23 cellular contexts compared by ENCODE assay signal in genomic region chr20:4922186-4922585, GRCh38.
A peak's percentile ranks its signal among the peaks of the same experiment; 100 is the strongest.
DNase-seq lines count a peak whose midpoint lies in the region; ATAC-seq, FAIRE-seq and TF ChIP-seq lines count a peak whose summit lies in the region.
"Had no signal": no experiment of that assay in that cellular context is flagged by ENCODE, and none has a peak within 500 bp of the region (broad histone marks: within the 10 kb centered on the region; RNA-seq: fewer than 3 reads in every experiment).

No MANE protein-coding gene starts in this region.

- 0 out of 2 replicates have a peak overlapping the region, but pooled peaks have one; percentile 48 for H3K27ac Mint-ChIP-seq in GM23338
- peak overlapping the region; percentile 82 for H3K27ac Mint-ChIP-seq in activated T-helper 17 cell treated with anti-CD3 and anti-CD28 coated beads, Interleukin-2, amount 50 U/mL, for 72 hours
- H3K27ac Mint-ChIP-seq in neural crest cell (ENCODE audit: unreplicated experiment) = peak overlapping the region; percentile 87
- H3K27ac Mint-ChIP-seq: B cell had no signal

- H3K36me3 ChIP-seq in GM23338 (ENCODE audit: insufficient read depth) (no peaks in the 10 kb centered on the region), HepG2 (replicated peaks in 1 of 2; ENCODE audit: control insufficient read depth in 1 of 2, insufficient read depth in 2 of 2, low read length in 2 of 2) (peaks cover 34 to 49% of the 10 kb centered on the region in 2 experiments)
- H3K36me3 ChIP-seq: Peyer's patch had no signal

- H3K27me3 Mint-ChIP-seq in GM23338 (ENCODE audit: insufficient read depth, low read depth, poor library complexity) (no peaks in the 10 kb centered on the region), neural crest cell (ENCODE audit: low read depth) (no peaks in the 10 kb centered on the region)
- H3K27me3 Mint-ChIP-seq in activated T-helper 17 cell treated with anti-CD3 and anti-CD28 coated beads, Interleukin-2, amount 50 U/mL, for 72 hours = no peaks in the 10 kb centered on the region
- H3K27me3 Mint-ChIP-seq: B cell had no signal

- H3K9me2 ChIP-seq in GM23338 (ENCODE audit: insufficient read depth) = no peaks in the 10 kb centered on the region

- POLR2A ChIA-PET in HepG2 (lab: Yijun Ruan, JAX) = interaction anchor here (0.6 kb wide), 1 partner anchor 1029 kb away, joined by 3 read pairs; no protein-coding TSS in a partner anchor

- intact Hi-C loops in HepG2 (cut with micrococcal nuclease; ENCODE audit: unreplicated experiment) (no loop called here), dorsolateral prefrontal cortex (cut with DNase I) (no loop called here)

- H3K27me3 ChIP-seq in GM23338 (ENCODE audit: insufficient read depth) (no peaks in the 10 kb centered on the region), HepG2 (ENCODE audit: control insufficient read depth in 1 of 2, insufficient read depth in 2 of 2, low read length in 2 of 2) (no peaks in the 10 kb centered on the region), dorsolateral prefrontal cortex (no peaks in the 10 kb centered on the region)
- H3K27me3 ChIP-seq: Peyer's patch had no signal

- H3K4me3 Mint-ChIP-seq in GM23338 (no peak overlapping the region), neural crest cell (no peak overlapping the region)
- no peak overlapping the region for H3K4me3 Mint-ChIP-seq in activated T-helper 17 cell treated with anti-CD3 and anti-CD28 coated beads, Interleukin-2, amount 50 U/mL, for 72 hours
- H3K4me3 Mint-ChIP-seq: B cell, CD14-positive monocyte had no signal

- H3K4me3 ChIP-seq in GM23338 (no peak overlapping the region), HepG2 (replicated peaks in 1 of 3; ENCODE audit: insufficient read depth in 1 of 3, low read depth in 2 of 3, low read length in 3 of 3) (no peak overlapping the region), dorsolateral prefrontal cortex (no peak overlapping the region)
- H3K4me3 ChIP-seq: Peyer's patch had no signal

- H3K9me3 ChIP-seq in HepG2 (ENCODE audit: low read length) = no peaks in the 10 kb centered on the region
- H3K9me3 ChIP-seq: Peyer's patch had no signal

- H2AFZ ChIP-seq in GM23338 = no peak overlapping the region
- no peak overlapping the region for H2AFZ ChIP-seq in HepG2 (ENCODE audit: low read length)

- in situ Hi-C loops in HepG2 (cut with HindIII; ENCODE audit: extremely low pct_ligation_motif_present, low pct_unique_long_range_greater_than_20kb) = no loop called here

- H3K36me3 Mint-ChIP-seq in GM23338 (ENCODE audit: low read depth) = no peaks in the 10 kb centered on the region
- H3K36me3 Mint-ChIP-seq in activated T-helper 17 cell treated with anti-CD3 and anti-CD28 coated beads, Interleukin-2, amount 50 U/mL, for 72 hours (ENCODE audit: low read depth) = peaks cover 18% of the 10 kb centered on the region
- H3K36me3 Mint-ChIP-seq in neural crest cell (ENCODE audit: low read depth) = no peaks in the 10 kb centered on the region

- 88% methylated on average over 4 of the region's 4 CpGs for WGBS in HepG2 (ENCODE audit: low lambda C conversion rate)

- FAIRE-seq in HepG2 (lab: Jason Lieb, UNC) = no peak
- FAIRE-seq: A204.1, GM18507, H1 had no signal

- ATAC-seq in GM23338 (no peak), HepG2 (peak; percentile 7; the same call in 1 of the 3 replicates), GM21717 (IDR thresholded peaks at IDR 0.05; ENCODE audit: unreplicated experiment) (no peak)
- no peak for ATAC-seq in activated T-helper 17 cell treated with anti-CD3 and anti-CD28 coated beads, Interleukin-2, amount 50 U/mL, for 72 hours (replicated peaks)
- ATAC-seq: HCT116 had no signal

- H4K20me1 ChIP-seq in GM23338 (replicated peaks; ENCODE audit: insufficient read depth) (peaks cover 3% of the 10 kb centered on the region; the same call in 1 of the 2 replicates), HepG2 (ENCODE audit: insufficient read depth, low read length) (peaks cover 12% of the 10 kb centered on the region; the same call in 1 of the 2 replicates)

- H3K4me2 ChIP-seq in GM23338 (no peak overlapping the region), HepG2 (ENCODE audit: low read depth, low read length) (no peak overlapping the region)

- TF ChIP-seq RAD21 in HepG2 (CRISPR knock-in tag; IDR thresholded peaks at IDR 0.05) = no peak

- TF ChIP-seq POLR2A in HepG2 (IDR thresholded peaks at IDR 0.05; ENCODE audit: insufficient read depth in 1 of 2, low read depth in 2 of 2, low read length in 2 of 2) = no peak

- H3K4me1 Mint-ChIP-seq in GM23338 (peaks cover 23% of the 10 kb centered on the region), neural crest cell (peaks cover 16% of the 10 kb centered on the region)
- H3K4me1 Mint-ChIP-seq in activated T-helper 17 cell treated with anti-CD3 and anti-CD28 coated beads, Interleukin-2, amount 50 U/mL, for 72 hours = peaks cover 5% of the 10 kb centered on the region

- no peak overlapping the region for H3K9ac ChIP-seq in HepG2 (ENCODE audit: insufficient read depth, low read depth, low read length)

- DNase-seq in GM23338 (ENCODE audit: low spot score) (no peak), HepG2 (ENCODE audit: low spot score) (peak; percentile 49), neural crest cell (ENCODE audit: low read depth, low spot score) (no peak), AG08395 (ENCODE audit: low spot score) (no peak), NCI-H1105 treated with DMSO at 0.1 percent for 48 hours (lab: John Stamatoyannopoulos, UW) (no peak), dorsolateral prefrontal cortex (no peak)
- DNase-seq: GDM1, Karpas-422, NCI-H1417, NCI-H1694 treated with DMSO at 0.1 percent for 48 hours, NCI-H2081 treated with DMSO at 0.1 percent for 48 hours, NCI-H2171 treated with DMSO at 0.1 percent for 48 hours, NCI-H524 treated with DMSO at 0.1 percent for 48 hours, NCI-H82, Peyer's patch had no signal

- peaks cover 4% of the 10 kb centered on the region; the same call in 1 of the 2 replicates for H3K4me1 ChIP-seq in GM23338 (ENCODE audit: insufficient read depth)
- H3K4me1 ChIP-seq in HepG2 (ENCODE audit: insufficient read depth, low read length) = peaks cover 51% of the 10 kb centered on the region

- TF ChIP-seq EP300 in HepG2 (IDR thresholded peaks at IDR 0.05; ENCODE audit: low read depth in 2 of 2, low read length in 2 of 2) (no peak), HepG2 (CRISPR knock-in tag; IDR thresholded peaks at IDR 0.05; ENCODE audit: borderline replicate concordance) (no peak)

- H3K79me2 ChIP-seq in GM23338 (replicated peaks; ENCODE audit: insufficient read depth) = no peaks in the 10 kb centered on the region
- peaks cover 2% of the 10 kb centered on the region for H3K79me2 ChIP-seq in HepG2 (ENCODE audit: insufficient read depth, low read length)

- TF ChIP-seq CTCF in GM23338 (conservative IDR thresholded peaks at IDR 0.05; ENCODE audit: low read depth in 2 of 2) (no peak), HepG2 (CRISPR knock-in tag; IDR thresholded peaks at IDR 0.05) (no peak), neural crest cell (conservative IDR thresholded peaks at IDR 0.05) (no peak), dorsolateral prefrontal cortex (IDR thresholded peaks at IDR 0.05 in 54 of 56, conservative IDR thresholded peaks at IDR 0.05 in 2 of 56; ENCODE audit: low read depth in 1 of 56, partially characterized antibody in 56 of 56) (no peak)

- no peaks in the 10 kb centered on the region for H3K9me3 Mint-ChIP-seq in GM23338
- H3K9me3 Mint-ChIP-seq in activated T-helper 17 cell treated with anti-CD3 and anti-CD28 coated beads, Interleukin-2, amount 50 U/mL, for 72 hours = no peaks in the 10 kb centered on the region
- H3K9me3 Mint-ChIP-seq in neural crest cell = no peaks in the 10 kb centered on the region
- H3K9me3 Mint-ChIP-seq: CD14-positive monocyte had no signal

- CTCF ChIA-PET in HepG2 (lab: Yijun Ruan, JAX; ENCODE audit: low intra/inter-chr PET ratio, low total read pairs) = no interaction called here

- no peaks in the 10 kb centered on the region for H3F3A ChIP-seq in GM23338 (replicated peaks; ENCODE audit: low read depth)

- no TSS peak for BruUV-seq in HepG2 (replicated peaks; lab: Mats Ljungman, UMichigan)

- H3K27ac ChIP-seq in GM23338 (ENCODE audit: low read depth) (no peak overlapping the region), HepG2 (ENCODE audit: extremely low read length, insufficient read depth, low read length) (peak overlapping the region; percentile 7), dorsolateral prefrontal cortex (no peak overlapping the region)
- H3K27ac ChIP-seq: Peyer's patch had no signal

TF ChIP-seq in GM23338, 12 proteins besides CTCF, POLR2A, EP300 and RAD21:
- no peak for TF ChIP-seq JUNB (IDR thresholded peaks at IDR 0.05; ENCODE audit: unreplicated experiment)

TF ChIP-seq in HepG2, 621 proteins besides CTCF, POLR2A, EP300 and RAD21:
- 0 out of 2 replicates have a peak, but pooled peaks have one; percentile 53 for TF ChIP-seq ZNF34 (CRISPR knock-in tag; IDR thresholded peaks at IDR 0.05; ENCODE audit: borderline replicate concordance)
- peak; percentile 49; the same call in 1 of the 2 replicates for TF ChIP-seq ZBTB38 (CRISPR knock-in tag; IDR thresholded peaks at IDR 0.05)
- no peak for TF ChIP-seq ZNF883 (CRISPR knock-in tag; IDR thresholded peaks at IDR 0.05; ENCODE audit: not compliant biosample characterization)
- TF ChIP-seq FOXA1 (IDR thresholded peaks at IDR 0.05) = no peak
- TF ChIP-seq FOXA1 (CRISPR knock-in tag; IDR thresholded peaks at IDR 0.05) = 0 out of 2 replicates have a peak, but pooled peaks have one; percentile 28
- TF ChIP-seq SALL1 (CRISPR knock-in tag; IDR thresholded peaks at IDR 0.05) = 0 out of 2 replicates have a peak, but pooled peaks have one; percentile 16
- TF ChIP-seq ZNF274 (CRISPR knock-in tag; IDR thresholded peaks at IDR 0.05) = 0 out of 2 replicates have a peak, but pooled peaks have one; percentile 45
